In genomic region chr2:223944704-223945531, GRCh38 we compare ENCODE assay signal across 1 cellular context.
A peak's percentile ranks its signal among the peaks of the same experiment; 100 is the strongest.
TF ChIP-seq lines count a peak whose summit lies in the region.

TSS of gene WDFY1 (minus strand) at chr2:223945335. CDS start at chr2:223945284, 51 bp downstream.

TF ChIP-seq in HepG2, 621 proteins besides CTCF, POLR2A, EP300 and RAD21 (continued from another document):
- TF ChIP-seq, protein P1, sequence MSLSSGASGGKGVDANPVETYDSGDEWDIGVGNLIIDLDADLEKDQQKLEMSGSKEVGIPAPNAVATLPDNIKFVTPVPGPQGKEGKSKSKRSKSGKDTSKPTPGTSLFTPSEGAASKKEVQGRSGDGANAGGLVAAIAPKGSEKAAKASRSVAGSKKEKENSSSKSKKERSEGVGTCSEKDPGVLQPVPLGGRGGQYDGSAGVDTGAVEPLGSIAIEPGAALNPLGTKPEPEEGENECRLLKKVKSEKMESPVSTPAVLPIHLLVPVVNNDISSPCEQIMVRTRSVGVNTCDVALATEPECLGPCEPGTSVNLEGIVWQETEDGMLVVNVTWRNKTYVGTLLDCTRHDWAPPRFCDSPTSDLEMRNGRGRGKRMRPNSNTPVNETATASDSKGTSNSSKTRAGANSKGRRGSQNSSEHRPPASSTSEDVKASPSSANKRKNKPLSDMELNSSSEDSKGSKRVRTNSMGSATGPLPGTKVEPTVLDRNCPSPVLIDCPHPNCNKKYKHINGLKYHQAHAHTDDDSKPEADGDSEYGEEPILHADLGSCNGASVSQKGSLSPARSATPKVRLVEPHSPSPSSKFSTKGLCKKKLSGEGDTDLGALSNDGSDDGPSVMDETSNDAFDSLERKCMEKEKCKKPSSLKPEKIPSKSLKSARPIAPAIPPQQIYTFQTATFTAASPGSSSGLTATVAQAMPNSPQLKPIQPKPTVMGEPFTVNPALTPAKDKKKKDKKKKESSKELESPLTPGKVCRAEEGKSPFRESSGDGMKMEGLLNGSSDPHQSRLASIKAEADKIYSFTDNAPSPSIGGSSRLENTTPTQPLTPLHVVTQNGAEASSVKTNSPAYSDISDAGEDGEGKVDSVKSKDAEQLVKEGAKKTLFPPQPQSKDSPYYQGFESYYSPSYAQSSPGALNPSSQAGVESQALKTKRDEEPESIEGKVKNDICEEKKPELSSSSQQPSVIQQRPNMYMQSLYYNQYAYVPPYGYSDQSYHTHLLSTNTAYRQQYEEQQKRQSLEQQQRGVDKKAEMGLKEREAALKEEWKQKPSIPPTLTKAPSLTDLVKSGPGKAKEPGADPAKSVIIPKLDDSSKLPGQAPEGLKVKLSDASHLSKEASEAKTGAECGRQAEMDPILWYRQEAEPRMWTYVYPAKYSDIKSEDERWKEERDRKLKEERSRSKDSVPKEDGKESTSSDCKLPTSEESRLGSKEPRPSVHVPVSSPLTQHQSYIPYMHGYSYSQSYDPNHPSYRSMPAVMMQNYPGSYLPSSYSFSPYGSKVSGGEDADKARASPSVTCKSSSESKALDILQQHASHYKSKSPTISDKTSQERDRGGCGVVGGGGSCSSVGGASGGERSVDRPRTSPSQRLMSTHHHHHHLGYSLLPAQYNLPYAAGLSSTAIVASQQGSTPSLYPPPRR (CRISPR knock-in tag; IDR thresholded peaks at IDR 0.05; ENCODE audit: borderline replicate concordance) = peak; percentile 84
- TF ChIP-seq ZNF33A (CRISPR knock-in tag; IDR thresholded peaks at IDR 0.05; ENCODE audit: borderline replicate concordance) (no peak), KDM5A (IDR thresholded peaks at IDR 0.05; ENCODE audit: borderline replicate concordance, low read length) (no peak; the same call in 1 of the 2 replicates), HNRNPH1 (optimal IDR thresholded peaks at IDR 0.05; ENCODE audit: low read depth, low read length) (peak; percentile 40), SNAPC5 (CRISPR knock-in tag; IDR thresholded peaks at IDR 0.05; ENCODE audit: borderline replicate concordance) (peak; percentile 68; the same call in 1 of the 2 replicates), TARDBP (CRISPR knock-in tag; IDR thresholded peaks at IDR 0.05) (peak; percentile 97), BCL6 (CRISPR knock-in tag; IDR thresholded peaks at IDR 0.05) (peak; percentile 85; the same call in 1 of the 2 replicates), CEBPB (IDR thresholded peaks at IDR 0.05; ENCODE audit: borderline replicate concordance, low read depth, low read length) (no peak), GABPB1 (CRISPR knock-in tag; IDR thresholded peaks at IDR 0.05) (peak; percentile 91), ZNF740 (CRISPR knock-in tag; IDR thresholded peaks at IDR 0.05) (peak; percentile 79), SCMH1 (CRISPR knock-in tag; IDR thresholded peaks at IDR 0.05; ENCODE audit: borderline replicate concordance) (no peak), ZNF281 (CRISPR knock-in tag; IDR thresholded peaks at IDR 0.05; ENCODE audit: borderline replicate concordance) (peak; percentile 70; the same call in 1 of the 2 replicates), SP140L (CRISPR knock-in tag; IDR thresholded peaks at IDR 0.05; ENCODE audit: borderline replicate concordance) (peak; percentile 57; the same call in 1 of the 2 replicates), ZNF615 (CRISPR knock-in tag; IDR thresholded peaks at IDR 0.05; ENCODE audit: borderline replicate concordance) (no peak), CBX5 (CRISPR knock-in tag; IDR thresholded peaks at IDR 0.05; ENCODE audit: borderline replicate concordance) (peak; percentile 96), ISX (CRISPR knock-in tag; conservative IDR thresholded peaks at IDR 0.05) (peak; percentile 93; the same call in 1 of the 2 replicates), RBM22 (optimal IDR thresholded peaks at IDR 0.05; ENCODE audit: low read length) (no peak), ZNF549 (CRISPR knock-in tag; IDR thresholded peaks at IDR 0.05) (no peak), THYN1 (CRISPR knock-in tag; IDR thresholded peaks at IDR 0.05; ENCODE audit: borderline replicate concordance, low read depth) (peak; percentile 98), CC2D1A (CRISPR knock-in tag; IDR thresholded peaks at IDR 0.05) (no peak), ZNF44 (CRISPR knock-in tag; IDR thresholded peaks at IDR 0.05) (peak; percentile 33; the same call in 1 of the 2 replicates), RNF2 (conservative IDR thresholded peaks at IDR 0.05; ENCODE audit: low read depth) (no peak), SMYD3 (CRISPR knock-in tag; IDR thresholded peaks at IDR 0.05) (no peak), ZNF556 (CRISPR knock-in tag; IDR thresholded peaks at IDR 0.05; ENCODE audit: borderline replicate concordance) (peak; percentile 82; the same call in 1 of the 2 replicates), ZNF775 (CRISPR knock-in tag; IDR thresholded peaks at IDR 0.05; ENCODE audit: borderline replicate concordance) (no peak), ASH2L (IDR thresholded peaks at IDR 0.05; ENCODE audit: insufficient read length, low read depth, low read length) (peak; percentile 93), ZMYM4 (CRISPR knock-in tag; IDR thresholded peaks at IDR 0.05) (peak; percentile 96), ZNF777 (CRISPR knock-in tag; IDR thresholded peaks at IDR 0.05) (peak; percentile 95), ZNF10 (CRISPR knock-in tag; IDR thresholded peaks at IDR 0.05; ENCODE audit: borderline replicate concordance, low read depth) (no peak), ZNF747 (CRISPR knock-in tag; IDR thresholded peaks at IDR 0.05; ENCODE audit: borderline replicate concordance) (peak; percentile 95), XBP1 (CRISPR knock-in tag; IDR thresholded peaks at IDR 0.05) (no peak; the same call in 1 of the 2 replicates), SMARCC2 (IDR thresholded peaks at IDR 0.05) (no peak), ZZZ3 (CRISPR knock-in tag; IDR thresholded peaks at IDR 0.05; ENCODE audit: borderline replicate concordance) (peak; percentile 92), KLF9 (CRISPR knock-in tag; IDR thresholded peaks at IDR 0.05; ENCODE audit: low read depth) (0 out of 2 replicates have a peak, but pooled peaks have one; percentile 73), SAP130 (CRISPR knock-in tag; IDR thresholded peaks at IDR 0.05; ENCODE audit: low read depth) (peak; percentile 99)
- TF ChIP-seq, protein P2, sequence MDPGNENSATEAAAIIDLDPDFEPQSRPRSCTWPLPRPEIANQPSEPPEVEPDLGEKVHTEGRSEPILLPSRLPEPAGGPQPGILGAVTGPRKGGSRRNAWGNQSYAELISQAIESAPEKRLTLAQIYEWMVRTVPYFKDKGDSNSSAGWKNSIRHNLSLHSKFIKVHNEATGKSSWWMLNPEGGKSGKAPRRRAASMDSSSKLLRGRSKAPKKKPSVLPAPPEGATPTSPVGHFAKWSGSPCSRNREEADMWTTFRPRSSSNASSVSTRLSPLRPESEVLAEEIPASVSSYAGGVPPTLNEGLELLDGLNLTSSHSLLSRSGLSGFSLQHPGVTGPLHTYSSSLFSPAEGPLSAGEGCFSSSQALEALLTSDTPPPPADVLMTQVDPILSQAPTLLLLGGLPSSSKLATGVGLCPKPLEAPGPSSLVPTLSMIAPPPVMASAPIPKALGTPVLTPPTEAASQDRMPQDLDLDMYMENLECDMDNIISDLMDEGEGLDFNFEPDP (CRISPR knock-in tag; conservative IDR thresholded peaks at IDR 0.05) = 0 out of 2 replicates have a peak, but pooled peaks have one; percentile 85
- TF ChIP-seq, protein P3, sequence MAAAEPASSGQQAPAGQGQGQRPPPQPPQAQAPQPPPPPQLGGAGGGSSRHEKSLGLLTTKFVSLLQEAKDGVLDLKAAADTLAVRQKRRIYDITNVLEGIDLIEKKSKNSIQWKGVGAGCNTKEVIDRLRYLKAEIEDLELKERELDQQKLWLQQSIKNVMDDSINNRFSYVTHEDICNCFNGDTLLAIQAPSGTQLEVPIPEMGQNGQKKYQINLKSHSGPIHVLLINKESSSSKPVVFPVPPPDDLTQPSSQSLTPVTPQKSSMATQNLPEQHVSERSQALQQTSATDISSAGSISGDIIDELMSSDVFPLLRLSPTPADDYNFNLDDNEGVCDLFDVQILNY (CRISPR knock-in tag; conservative IDR thresholded peaks at IDR 0.05) = peak; percentile 69; the same call in 1 of the 2 replicates
- TF ChIP-seq, protein P4, sequence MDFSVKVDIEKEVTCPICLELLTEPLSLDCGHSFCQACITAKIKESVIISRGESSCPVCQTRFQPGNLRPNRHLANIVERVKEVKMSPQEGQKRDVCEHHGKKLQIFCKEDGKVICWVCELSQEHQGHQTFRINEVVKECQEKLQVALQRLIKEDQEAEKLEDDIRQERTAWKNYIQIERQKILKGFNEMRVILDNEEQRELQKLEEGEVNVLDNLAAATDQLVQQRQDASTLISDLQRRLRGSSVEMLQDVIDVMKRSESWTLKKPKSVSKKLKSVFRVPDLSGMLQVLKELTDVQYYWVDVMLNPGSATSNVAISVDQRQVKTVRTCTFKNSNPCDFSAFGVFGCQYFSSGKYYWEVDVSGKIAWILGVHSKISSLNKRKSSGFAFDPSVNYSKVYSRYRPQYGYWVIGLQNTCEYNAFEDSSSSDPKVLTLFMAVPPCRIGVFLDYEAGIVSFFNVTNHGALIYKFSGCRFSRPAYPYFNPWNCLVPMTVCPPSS (IDR thresholded peaks at IDR 0.05) = no peak
- TF ChIP-seq, protein P5, sequence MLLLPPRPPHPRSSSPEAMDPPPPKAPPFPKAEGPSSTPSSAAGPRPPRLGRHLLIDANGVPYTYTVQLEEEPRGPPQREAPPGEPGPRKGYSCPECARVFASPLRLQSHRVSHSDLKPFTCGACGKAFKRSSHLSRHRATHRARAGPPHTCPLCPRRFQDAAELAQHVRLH (CRISPR knock-in tag; IDR thresholded peaks at IDR 0.05; ENCODE audit: borderline replicate concordance, low read depth) = peak; percentile 96
